ENCODE assay signal across 8 cellular contexts in the genomic region with DNA sequence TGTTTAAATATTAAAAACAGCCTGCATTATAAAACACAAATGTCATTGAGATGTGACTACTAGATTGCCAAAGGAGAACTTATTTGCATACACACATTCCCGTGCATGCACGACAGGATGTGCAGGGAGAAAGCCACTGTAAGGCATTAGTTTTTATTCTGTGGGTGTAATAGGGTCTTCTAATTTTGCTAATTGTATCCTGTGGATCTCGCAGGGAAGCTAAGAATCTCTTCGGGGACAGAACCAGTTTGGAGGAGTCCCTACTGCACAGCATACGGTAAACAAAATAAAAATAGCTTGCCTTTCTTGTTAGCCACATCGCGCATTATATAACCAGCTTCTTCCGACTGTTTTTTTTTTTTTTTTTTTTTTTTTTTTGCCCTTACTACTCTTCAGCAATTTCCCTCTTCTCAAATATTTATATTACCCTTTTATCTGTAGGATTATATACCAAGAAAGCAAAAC. TPM values are rescaled to one million over a fixed set of nuclear protein-coding genes. Genes with fewer than 3 reads are reported as not detected.
A peak's percentile ranks its signal among the peaks of the same experiment; 100 is the strongest.
DNase-seq lines count a peak whose midpoint lies in the region; ATAC-seq and TF ChIP-seq lines count a peak whose summit lies in the region.

No MANE protein-coding gene starts in this region.

- H3K4me1 Mint-ChIP-seq in activated CD4-positive, alpha-beta memory T cell treated with anti-CD3 and anti-CD28 coated beads, Interleukin-2, amount 10 ng/mL, durations not matched to agents 7 days and 5 days: peaks cover 55% of the 10 kb centered on the region

- CTCF ChIA-PET in activated CD4-positive, alpha-beta memory T cell treated with anti-CD3 and anti-CD28 coated beads, Interleukin-2, amount 10 ng/mL, durations not matched to agents 7 days and 5 days (lab: Charles Lee): interaction anchor here (0.6 to 3.8 kb wide), 17 partner anchors 9 to 473 kb away, joined by 3 to 18 read pairs (median 4); no protein-coding TSS in a partner anchor

- DNase-seq in stimulated activated CD4-positive, alpha-beta T cell treated with anti-CD3 and anti-CD28 coated beads, Interleukin-15, amount 100 ng/mL, for 24 hours: peak; percentile 22
- DNase-seq in stimulated activated CD4-positive, alpha-beta T cell treated with anti-CD3 and anti-CD28 coated beads, Interleukin-4, amount 100 ng/mL, for 1 hour: no peak
- no peak for DNase-seq in activated CD4-positive, alpha-beta memory T cell treated with anti-CD3 and anti-CD28 coated beads, Interleukin-2, amount 10 ng/mL, durations not matched to agents 7 days and 5 days
- DNase-seq in right cardiac atrium: peak in 1 of 3 donors; percentile 43
- DNase-seq in sigmoid colon: no peak
- no peak for DNase-seq in NCI-H510A (lab: John Stamatoyannopoulos, UW)

- H3K4me3 ChIP-seq in right cardiac atrium (ENCODE audit: low read length) (peak overlapping the region; percentile 65), sigmoid colon (peak overlapping the region; percentile 80 to 96 (median 84))

- no peak for TF ChIP-seq POLR2A in sigmoid colon (IDR thresholded peaks at IDR 0.05)

- WGBS in right cardiac atrium: 0% methylated on average over 8 of the region's 8 CpGs
- 0% methylated on average over 8 of the region's 8 CpGs for WGBS in sigmoid colon, 2 donors

- intact Hi-C loops in right cardiac atrium (cut with DNase I): loop anchor here in 1 of 4 donors (10.0 kb wide), 1 partner anchor 84 kb away; no protein-coding TSS in a partner anchor
- intact Hi-C loops in sigmoid colon (cut with DNase I): loop anchor here (5.0 kb wide), 1 partner anchor 77 kb away; no protein-coding TSS in a partner anchor

- POLR2A ChIA-PET in activated CD4-positive, alpha-beta memory T cell treated with anti-CD3 and anti-CD28 coated beads, Interleukin-2, amount 10 ng/mL, durations not matched to agents 7 days and 5 days (lab: Charles Lee): interaction anchor here (0.7 to 3.6 kb wide), 26 partner anchors 10 to 352 kb away, joined by 3 to 38 read pairs (median 5); no protein-coding TSS in a partner anchor

- no peaks in the 10 kb centered on the region for H3K27me3 ChIP-seq in right cardiac atrium (ENCODE audit: control insufficient read depth, insufficient read depth)
- no peaks in the 10 kb centered on the region for H3K27me3 ChIP-seq in sigmoid colon

- H3K27ac Mint-ChIP-seq in activated CD4-positive, alpha-beta memory T cell treated with anti-CD3 and anti-CD28 coated beads, Interleukin-2, amount 10 ng/mL, durations not matched to agents 7 days and 5 days: peak overlapping the region; percentile 84

- TF ChIP-seq EP300 in sigmoid colon (IDR thresholded peaks at IDR 0.05): no peak

- no peaks in the 10 kb centered on the region for H3K36me3 ChIP-seq in sigmoid colon

- H3K27ac ChIP-seq in right cardiac atrium (ENCODE audit: low read length) (peak overlapping the region; percentile 89), sigmoid colon (peak overlapping the region; percentile 97 to 99 (median 98))

- H3K4me1 ChIP-seq in right cardiac atrium (ENCODE audit: control insufficient read depth, insufficient read depth, low read length) (no peaks in the 10 kb centered on the region), sigmoid colon (peaks cover 0 to 56% (median 47%) of the 10 kb centered on the region in 4 donors)

- ATAC-seq in right cardiac atrium: no peak
- ATAC-seq in HG03469 (IDR thresholded peaks at IDR 0.05; ENCODE audit: unreplicated experiment): no peak
- ATAC-seq in HG02852 (IDR thresholded peaks at IDR 0.05; ENCODE audit: unreplicated experiment): no peak

- TF ChIP-seq CTCF in sigmoid colon (IDR thresholded peaks at IDR 0.05): no peak

- H3K4me3 Mint-ChIP-seq in activated CD4-positive, alpha-beta memory T cell treated with anti-CD3 and anti-CD28 coated beads, Interleukin-2, amount 10 ng/mL, durations not matched to agents 7 days and 5 days: peak overlapping the region; percentile 82

- peaks cover 46% of the 10 kb centered on the region for H3K36me3 Mint-ChIP-seq in activated CD4-positive, alpha-beta memory T cell treated with anti-CD3 and anti-CD28 coated beads, Interleukin-2, amount 10 ng/mL, durations not matched to agents 7 days and 5 days (ENCODE audit: low read depth)

- H3K9me3 Mint-ChIP-seq in activated CD4-positive, alpha-beta memory T cell treated with anti-CD3 and anti-CD28 coated beads, Interleukin-2, amount 10 ng/mL, durations not matched to agents 7 days and 5 days: no peaks in the 10 kb centered on the region

- no peaks in the 10 kb centered on the region for H3K27me3 Mint-ChIP-seq in activated CD4-positive, alpha-beta memory T cell treated with anti-CD3 and anti-CD28 coated beads, Interleukin-2, amount 10 ng/mL, durations not matched to agents 7 days and 5 days

- no peaks in the 10 kb centered on the region for H3K9me3 ChIP-seq in right cardiac atrium (ENCODE audit: control insufficient read depth, low read length)
- no peaks in the 10 kb centered on the region for H3K9me3 ChIP-seq in sigmoid colon

RNA-seq across cellular contexts. Expression of gene ATXN1, which starts 2.0 kb away (rescaled TPM):
- 10 to 100 TPM; 83.1 to 89.4 TPM for total RNA-seq in activated CD4-positive, alpha-beta memory T cell treated with anti-CD3 and anti-CD28 coated beads, Interleukin-2, amount 10 ng/mL, durations not matched to agents 7 days and 5 days
- total RNA-seq in right cardiac atrium (10 to 100 TPM; 46.5 to 50.7 (median 47.9) TPM), sigmoid colon (10 to 100 TPM; 37.7 to 95.3 (median 59.9) TPM)
- polyA plus RNA-seq in right cardiac atrium (11.8 TPM), sigmoid colon (1 to 10 TPM; 4.8 to 8.6 (median 7.2) TPM)
